In genomic region chr15:83225449-83225848, GRCh38 we compare ENCODE assay signal across 18 cellular contexts. TPM values are rescaled to one million over a fixed set of nuclear protein-coding genes. Genes with fewer than 3 reads are reported as not detected.
"Had no signal": no experiment of that assay in that cellular context is flagged by ENCODE, and none has a peak within 500 bp of the region (broad histone marks: within the 10 kb centered on the region; RNA-seq: fewer than 3 reads in every experiment).

No MANE protein-coding gene starts in this region.

- H3K4me3 Mint-ChIP-seq: naive thymus-derived CD8-positive, alpha-beta T cell; stimulated activated naive B cell treated with anti-CD40 and anti-IgM and Interleukin-4, amounts not matched to agents 10 μg/mL and 1 μg/mL and 100 μg/mL, for 72 hours; stimulated activated naive CD8-positive, alpha-beta T cell treated with anti-CD3 and anti-CD28 coated beads, Interleukin-15, amount 100 ng/mL, for 72 hours had no signal

- H3K36me3 ChIP-seq: heart left ventricle, neutrophil, sigmoid colon, tibial nerve, upper lobe of right lung, vagina had no signal

- H3K4me1 Mint-ChIP-seq: naive thymus-derived CD8-positive, alpha-beta T cell; stimulated activated naive B cell treated with anti-CD40 and anti-IgM and Interleukin-4, amounts not matched to agents 10 μg/mL and 1 μg/mL and 100 μg/mL, for 72 hours; stimulated activated naive CD8-positive, alpha-beta T cell treated with anti-CD3 and anti-CD28 coated beads, Interleukin-15, amount 100 ng/mL, for 72 hours had no signal

- H3K27me3 ChIP-seq: heart left ventricle, sigmoid colon, testis, tibial nerve, upper lobe of right lung, vagina had no signal

- H3K27ac ChIP-seq: heart left ventricle, neutrophil, sigmoid colon, skin epidermis, testis, tibial nerve, upper lobe of right lung, vagina had no signal

- H3K4me3 ChIP-seq: mucosa of descending colon, sigmoid colon, testis, tibial nerve, upper lobe of right lung, vagina had no signal

- H3K9me3 ChIP-seq: mucosa of descending colon, neutrophil, sigmoid colon, testis, upper lobe of right lung, vagina had no signal

- H3K9me3 Mint-ChIP-seq: stimulated activated naive CD8-positive, alpha-beta T cell treated with anti-CD3 and anti-CD28 coated beads, Interleukin-15, amount 100 ng/mL, for 72 hours had no signal

- H3K36me3 Mint-ChIP-seq: stimulated activated naive B cell treated with anti-CD40 and anti-IgM and Interleukin-4, amounts not matched to agents 10 μg/mL and 1 μg/mL and 100 μg/mL, for 72 hours had no signal

- DNase-seq: effector CD4-positive, alpha-beta T cell; heart left ventricle; hippocampal formation; kidney glomerular epithelial cell; mucosa of descending colon; naive thymus-derived CD8-positive, alpha-beta T cell; posterior cingulate gyrus; sigmoid colon; stimulated activated CD4-positive, alpha-beta T cell treated with anti-CD3 and anti-CD28 coated beads, Interleukin-2, amount 100 ng/mL, for 24 hours; stimulated activated CD4-positive, alpha-beta T cell treated with anti-CD3 and anti-CD28 coated beads, Interleukin-4, amount 100 ng/mL, for 4 hours; stimulated activated naive B cell treated with anti-CD40 and anti-IgM and Interleukin-4, amounts not matched to agents 10 μg/mL and 1 μg/mL and 100 μg/mL, for 72 hours; stimulated activated naive CD8-positive, alpha-beta T cell treated with anti-CD3 and anti-CD28 coated beads, Interleukin-15, amount 100 ng/mL, for 72 hours; testis; upper lobe of right lung had no signal

- H3K27ac Mint-ChIP-seq: stimulated activated naive B cell treated with anti-CD40 and anti-IgM and Interleukin-4, amounts not matched to agents 10 μg/mL and 1 μg/mL and 100 μg/mL, for 72 hours; stimulated activated naive CD8-positive, alpha-beta T cell treated with anti-CD3 and anti-CD28 coated beads, Interleukin-15, amount 100 ng/mL, for 72 hours had no signal

- H3K4me1 ChIP-seq: heart left ventricle, sigmoid colon, testis, tibial nerve, upper lobe of right lung, vagina had no signal

RNA-seq across cellular contexts. Expression of gene BNC1, which starts 59.0 kb away (rescaled TPM):
- total RNA-seq: naive thymus-derived CD8-positive, alpha-beta T cell had no signal
